Comparison of ENCODE assay signal across 17 cellular contexts in the genomic region with DNA sequence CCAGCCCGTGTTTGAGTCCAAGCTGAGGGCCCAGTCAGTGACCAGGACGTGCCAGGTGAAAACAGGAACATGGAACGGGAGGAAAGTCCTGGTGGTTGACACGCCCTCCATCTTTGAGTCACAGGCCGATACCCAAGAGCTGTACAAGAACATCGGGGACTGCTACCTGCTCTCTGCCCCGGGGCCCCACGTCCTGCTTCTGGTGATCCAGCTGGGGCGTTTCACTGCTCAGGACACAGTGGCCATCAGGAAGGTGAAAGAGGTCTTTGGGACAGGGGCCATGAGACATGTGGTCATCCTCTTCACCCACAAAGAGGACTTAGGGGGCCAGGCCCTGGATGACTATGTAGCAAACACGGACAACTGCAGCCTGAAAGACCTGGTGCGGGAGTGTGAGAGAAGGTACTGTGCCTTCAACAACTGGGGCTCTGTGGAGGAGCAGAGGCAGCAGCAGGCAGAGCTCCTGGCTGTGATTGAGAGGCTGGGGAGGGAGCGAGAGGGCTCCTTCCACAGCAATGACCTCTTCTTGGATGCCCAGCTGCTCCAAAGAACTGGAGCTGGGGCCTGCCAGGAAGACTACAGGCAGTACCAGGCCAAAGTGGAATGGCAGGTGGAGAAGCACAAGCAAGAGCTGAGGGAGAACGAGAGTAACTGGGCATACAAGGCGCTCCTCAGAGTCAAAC. TPM values are rescaled to one million over a fixed set of nuclear protein-coding genes. Genes with fewer than 3 reads are reported as not detected.
DNase-seq lines count a peak whose midpoint lies in the region; TF ChIP-seq lines count a peak whose summit lies in the region.
"Had no signal": no experiment of that assay in that cellular context is flagged by ENCODE, and none has a peak within 500 bp of the region (broad histone marks: within the 10 kb centered on the region; RNA-seq: fewer than 3 reads in every experiment).

No MANE protein-coding gene starts in this region.

- intact Hi-C loops in activated CD4-positive, alpha-beta memory T cell treated with anti-CD3 and anti-CD28 coated beads for 36 hours (cut with micrococcal nuclease): no loop called here
- intact Hi-C loops in dendritic cell treated with granulocyte-macrophage colony-stimulating factor and Interleukin-4, amounts not matched to agents 40 ng/mL and 50 ng/mL, for 4 days (cut with micrococcal nuclease): no loop called here
- intact Hi-C loops in ovary (cut with DNase I): no loop called here

- peak overlapping the region; percentile 87 for H3K4me3 Mint-ChIP-seq in activated CD4-positive, alpha-beta memory T cell treated with anti-CD3 and anti-CD28 coated beads for 36 hours
- H3K4me3 Mint-ChIP-seq in dendritic cell treated with granulocyte-macrophage colony-stimulating factor and Interleukin-4, amounts not matched to agents 40 ng/mL and 50 ng/mL, for 4 days: no peak overlapping the region
- H3K4me3 Mint-ChIP-seq in stimulated activated naive CD8-positive, alpha-beta T cell treated with anti-CD3 and anti-CD28 coated beads, Interleukin-15, Interleukin-2, amounts not matched to agents 100 ng/mL and 50 ng/mL, for 24 hours: peak overlapping the region; percentile 88

- H3K27ac ChIP-seq in ovary: no peak overlapping the region
- H3K27ac ChIP-seq: GM23248, prostate gland, SJSA1 had no signal

- no peak for TF ChIP-seq CTCF in ovary (IDR thresholded peaks at IDR 0.05)

- TF ChIP-seq EP300 in ovary (IDR thresholded peaks at IDR 0.05): no peak

- H3K36me3 Mint-ChIP-seq in activated CD4-positive, alpha-beta memory T cell treated with anti-CD3 and anti-CD28 coated beads for 36 hours: peaks cover 79% of the 10 kb centered on the region
- peaks cover 64% of the 10 kb centered on the region for H3K36me3 Mint-ChIP-seq in dendritic cell treated with granulocyte-macrophage colony-stimulating factor and Interleukin-4, amounts not matched to agents 40 ng/mL and 50 ng/mL, for 4 days (ENCODE audit: low read depth)
- peaks cover 77% of the 10 kb centered on the region for H3K36me3 Mint-ChIP-seq in stimulated activated naive CD8-positive, alpha-beta T cell treated with anti-CD3 and anti-CD28 coated beads, Interleukin-15, Interleukin-2, amounts not matched to agents 100 ng/mL and 50 ng/mL, for 24 hours (ENCODE audit: low read depth)

- no peaks in the 10 kb centered on the region for H3K27me3 Mint-ChIP-seq in activated CD4-positive, alpha-beta memory T cell treated with anti-CD3 and anti-CD28 coated beads for 36 hours
- H3K27me3 Mint-ChIP-seq in dendritic cell treated with granulocyte-macrophage colony-stimulating factor and Interleukin-4, amounts not matched to agents 40 ng/mL and 50 ng/mL, for 4 days: peaks cover 6% of the 10 kb centered on the region
- no peaks in the 10 kb centered on the region for H3K27me3 Mint-ChIP-seq in stimulated activated naive CD8-positive, alpha-beta T cell treated with anti-CD3 and anti-CD28 coated beads, Interleukin-15, Interleukin-2, amounts not matched to agents 100 ng/mL and 50 ng/mL, for 24 hours

- H3K27me3 ChIP-seq in ovary: no peaks in the 10 kb centered on the region
- H3K27me3 ChIP-seq: SJSA1 had no signal

- no peak for TF ChIP-seq POLR2A in ovary (IDR thresholded peaks at IDR 0.05)

- H3K27ac Mint-ChIP-seq in activated CD4-positive, alpha-beta memory T cell treated with anti-CD3 and anti-CD28 coated beads for 36 hours: peak overlapping the region; percentile 97
- peak overlapping the region; percentile 24 for H3K27ac Mint-ChIP-seq in dendritic cell treated with granulocyte-macrophage colony-stimulating factor and Interleukin-4, amounts not matched to agents 40 ng/mL and 50 ng/mL, for 4 days
- H3K27ac Mint-ChIP-seq in stimulated activated naive CD8-positive, alpha-beta T cell treated with anti-CD3 and anti-CD28 coated beads, Interleukin-15, Interleukin-2, amounts not matched to agents 100 ng/mL and 50 ng/mL, for 24 hours: peak overlapping the region; percentile 83

- H3K9me3 Mint-ChIP-seq in activated CD4-positive, alpha-beta memory T cell treated with anti-CD3 and anti-CD28 coated beads for 36 hours: no peaks in the 10 kb centered on the region
- no peaks in the 10 kb centered on the region for H3K9me3 Mint-ChIP-seq in dendritic cell treated with granulocyte-macrophage colony-stimulating factor and Interleukin-4, amounts not matched to agents 40 ng/mL and 50 ng/mL, for 4 days
- no peaks in the 10 kb centered on the region for H3K9me3 Mint-ChIP-seq in stimulated activated naive CD8-positive, alpha-beta T cell treated with anti-CD3 and anti-CD28 coated beads, Interleukin-15, Interleukin-2, amounts not matched to agents 100 ng/mL and 50 ng/mL, for 24 hours

- H3K4me3 ChIP-seq in ovary: no peak overlapping the region
- H3K4me3 ChIP-seq: GM23248, prostate gland, SJSA1 had no signal

- DNase-seq in activated naive CD4-positive, alpha-beta T cell treated with Interleukin-2 at 50 U/mL for 16 hours: peak; percentile 35
- no peak for DNase-seq in activated naive CD4-positive, alpha-beta T cell (lab: John Stamatoyannopoulos, UW)
- peak; percentile 67 for DNase-seq in activated CD4-positive, alpha-beta memory T cell treated with anti-CD3 and anti-CD28 coated beads for 36 hours
- no peak for DNase-seq in DMS79 treated with DMSO at 0.1 percent for 48 hours (lab: John Stamatoyannopoulos, UW)
- no peak for DNase-seq in ovary
- DNase-seq in midbrain (lab: John Stamatoyannopoulos, UW): no peak
- DNase-seq: caudate nucleus, GM23248, NCI-H2081, NCI-H510A treated with DMSO at 0.1 percent for 48 hours had no signal

- POLR2A ChIA-PET in activated CD4-positive, alpha-beta memory T cell treated with anti-CD3 and anti-CD28 coated beads for 36 hours (lab: Charles Lee): interaction anchor here (0.7 to 3.1 kb wide), 9 partner anchors 9 to 295 kb away, joined by 4 to 14 read pairs (median 5); partner anchors contain the start of genes GIMAP1, GIMAP2 and GIMAP7

- no peaks in the 10 kb centered on the region for H3K9me3 ChIP-seq in ovary
- H3K9me3 ChIP-seq: prostate gland, SJSA1 had no signal

- WGBS in ovary, 3 donors: 89 to 93% (median 90%) methylated on average over 14 of the region's 14 CpGs

- H3K4me1 Mint-ChIP-seq in activated CD4-positive, alpha-beta memory T cell treated with anti-CD3 and anti-CD28 coated beads for 36 hours (ENCODE audit: low read depth): peaks cover 76% of the 10 kb centered on the region
- H3K4me1 Mint-ChIP-seq in dendritic cell treated with granulocyte-macrophage colony-stimulating factor and Interleukin-4, amounts not matched to agents 40 ng/mL and 50 ng/mL, for 4 days (ENCODE audit: low read depth): peaks cover 63% of the 10 kb centered on the region
- peaks cover 87% of the 10 kb centered on the region for H3K4me1 Mint-ChIP-seq in stimulated activated naive CD8-positive, alpha-beta T cell treated with anti-CD3 and anti-CD28 coated beads, Interleukin-15, Interleukin-2, amounts not matched to agents 100 ng/mL and 50 ng/mL, for 24 hours (ENCODE audit: low read depth)

- CTCF ChIA-PET in activated CD4-positive, alpha-beta memory T cell treated with anti-CD3 and anti-CD28 coated beads for 36 hours (lab: Charles Lee): interaction anchor here (0.9 to 2.9 kb wide), 9 partner anchors 10 to 296 kb away, joined by 3 to 14 read pairs (median 5); partner anchors contain the start of genes GIMAP1 and GIMAP8

- H3K4me1 ChIP-seq in ovary (ENCODE audit: insufficient read depth): peaks cover 4% of the 10 kb centered on the region
- H3K4me1 ChIP-seq: prostate gland, SJSA1 had no signal

- H3K36me3 ChIP-seq in ovary: no peaks in the 10 kb centered on the region
- H3K36me3 ChIP-seq: prostate gland, SJSA1 had no signal

RNA-seq across cellular contexts. Expression of gene GIMAP5, which starts 5.2 kb away (rescaled TPM):
- 10 to 100 TPM; 45.9 to 48.3 TPM for total RNA-seq in activated CD4-positive, alpha-beta memory T cell treated with anti-CD3 and anti-CD28 coated beads for 36 hours
- 1 to 10 TPM; 1.7 to 7.9 (median 5.6) TPM for total RNA-seq in ovary
- polyA plus RNA-seq in ovary: 10 to 100 TPM; 19.3 to 39.7 TPM
- total RNA-seq: fibroblast of villous mesenchyme, GM23248, SJSA1 had no signal
- polyA plus RNA-seq: AG04450, GM23248 had no signal

RNA-seq across cellular contexts. Expression of gene GIMAP1, which starts 26.0 kb away (rescaled TPM):
- total RNA-seq in activated CD4-positive, alpha-beta memory T cell treated with anti-CD3 and anti-CD28 coated beads for 36 hours: 1 to 10 TPM; 6.0 to 6.2 TPM
- total RNA-seq in ovary: 1 to 10 TPM in 6 of 7 donors, under 1 TPM in 1; 0.58 to 3.1 (median 1.9) TPM
- 1 to 10 TPM; 5.5 to 6.2 TPM for polyA plus RNA-seq in ovary
- total RNA-seq: fibroblast of villous mesenchyme, GM23248, SJSA1 had no signal
- polyA plus RNA-seq: AG04450, GM23248 had no signal

RNA-seq across cellular contexts. Expression of gene GIMAP2, which starts 56.9 kb away (rescaled TPM):
- 10 to 100 TPM; 38.8 to 44.1 TPM for total RNA-seq in activated CD4-positive, alpha-beta memory T cell treated with anti-CD3 and anti-CD28 coated beads for 36 hours
- total RNA-seq in ovary: 10 to 100 TPM in 3 of 7 donors, 1 to 10 TPM in 4; 6.0 to 13.3 (median 10.0) TPM
- 10 to 100 TPM; 14.4 to 19.4 TPM for polyA plus RNA-seq in ovary
- total RNA-seq: GM23248 had no signal

RNA-seq across cellular contexts. Expression of gene TMEM176B, which starts 57.7 kb away (rescaled TPM):
- total RNA-seq in activated CD4-positive, alpha-beta memory T cell treated with anti-CD3 and anti-CD28 coated beads for 36 hours: not detected
- total RNA-seq in ovary: 100 to 1,000 TPM in 6 of 7 donors, 10 to 100 TPM in 1; 86.7 to 145 (median 137) TPM
- 100 to 1,000 TPM; 109 to 131 TPM for polyA plus RNA-seq in ovary
- total RNA-seq: activated CD8-positive, alpha-beta memory T cell treated with anti-CD3 and anti-CD28 coated beads for 36 hours; GM23248; SJSA1 had no signal
- polyA plus RNA-seq: GM23248 had no signal

RNA-seq across cellular contexts. Expression of gene TMEM176A, which starts 58.1 kb away (rescaled TPM):
- not detected for total RNA-seq in activated CD4-positive, alpha-beta memory T cell treated with anti-CD3 and anti-CD28 coated beads for 36 hours
- total RNA-seq in ovary: 100 to 1,000 TPM in 5 of 7 donors, 10 to 100 TPM in 2; 71.8 to 166 (median 127) TPM
- 100 to 1,000 TPM in 1 of 2 donors, 10 to 100 TPM in 1; 92.7 to 143 TPM for polyA plus RNA-seq in ovary
- total RNA-seq: activated CD8-positive, alpha-beta memory T cell treated with anti-CD3 and anti-CD28 coated beads for 36 hours; fibroblast of villous mesenchyme; GM23248; SJSA1 had no signal
- polyA plus RNA-seq: GM23248 had no signal

Comparison
In these comparisons a context has a peak if more than half of its experiments do, and no peak if none do; other contexts are left out.
1. DNase-seq: peak in activated naive CD4-positive, alpha-beta T cell treated with Interleukin-2 at 50 U/mL for 16 hours (single experiment) and activated CD4-positive, alpha-beta memory T cell treated with anti-CD3 and anti-CD28 coated beads for 36 hours (single experiment); none in activated naive CD4-positive, alpha-beta T cell (0 of 4), DMS79 treated with DMSO at 0.1 percent for 48 hours (single experiment), ovary (0 of 5) and midbrain (single experiment).
2. H3K27ac Mint-ChIP-seq: peak in every context shown above with its lines; median percentile 97 in activated CD4-positive, alpha-beta memory T cell treated with anti-CD3 and anti-CD28 coated beads for 36 hours; 83 in stimulated activated naive CD8-positive, alpha-beta T cell treated with anti-CD3 and anti-CD28 coated beads, Interleukin-15, Interleukin-2, amounts not matched to agents 100 ng/mL and 50 ng/mL, for 24 hours; 24 in dendritic cell treated with granulocyte-macrophage colony-stimulating factor and Interleukin-4, amounts not matched to agents 40 ng/mL and 50 ng/mL, for 4 days.
3. RNA of gene GIMAP5, which starts 5.2 kb away (total RNA-seq): 45.9 to 48.3 TPM in activated CD4-positive, alpha-beta memory T cell treated with anti-CD3 and anti-CD28 coated beads for 36 hours; 1.7 to 7.9 TPM in ovary; every median in the first group is over 4 times any median in the second.